ENCODE assay signal across 8 cellular contexts in the genomic region with DNA sequence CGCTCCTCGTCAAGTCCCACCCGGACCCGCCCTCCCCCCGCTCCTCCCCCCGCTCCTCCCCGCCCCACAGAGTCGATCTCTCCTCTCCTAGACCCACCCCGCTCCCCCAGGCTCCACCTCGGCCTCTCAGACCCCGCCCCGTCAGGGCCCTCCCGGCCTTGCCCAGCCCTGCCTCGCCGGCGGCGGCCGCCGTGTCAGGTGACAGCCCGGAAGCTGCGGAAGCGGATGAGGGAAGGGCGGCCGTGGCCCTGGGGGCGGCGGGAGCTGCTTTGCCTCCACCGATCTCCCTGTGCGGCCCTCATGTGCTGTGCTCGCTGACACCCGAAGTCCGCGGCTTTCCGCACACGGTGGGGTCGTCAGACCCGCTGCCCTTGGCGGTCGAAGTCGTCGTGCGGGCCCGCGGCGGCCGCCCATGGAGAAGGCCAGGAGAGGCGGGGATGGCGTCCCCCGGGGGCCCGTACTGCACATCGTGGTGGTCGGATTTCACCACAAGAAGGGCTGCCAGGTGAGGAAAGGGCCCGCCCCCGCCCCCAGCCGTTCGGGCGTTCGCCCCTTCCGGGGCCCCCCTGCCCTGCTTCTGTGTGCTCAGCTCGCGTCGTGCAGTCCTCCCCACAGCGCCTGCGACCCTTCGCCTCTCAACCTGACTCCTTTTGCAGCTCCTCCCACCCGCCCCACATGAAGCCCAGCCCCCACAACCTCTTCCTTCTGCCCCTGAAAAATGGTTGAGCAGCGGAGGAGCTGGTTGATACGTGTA. TPM values are rescaled to one million over a fixed set of nuclear protein-coding genes. Genes with fewer than 3 reads are reported as not detected.
DNase-seq lines count a peak whose midpoint lies in the region; ATAC-seq and TF ChIP-seq lines count a peak whose summit lies in the region.

A gene (plus strand): TSS at position 192 of the 754 bp plus-strand sequence. CDS start 221 bp downstream, at position 413.

- no peak for TF ChIP-seq CTCF in left lung (IDR thresholded peaks at IDR 0.05)

- DNase-seq in C1 segment of cervical spinal cord (lab: John Stamatoyannopoulos, UW) (peak; percentile 60 to 99 (median 92)), NCI-H748 (lab: John Stamatoyannopoulos, UW; ENCODE audit: unreplicated experiment) (peak; percentile 96), dedifferentiated amniotic fluid mesenchymal stem cell (ENCODE audit: extremely low spot score) (peak; percentile 93), left lung (peak; percentile 99 to 100)
- peak; percentile 96 to 98 for DNase-seq in activated CD4-positive, alpha-beta T cell treated with anti-CD3 and anti-CD28 coated beads, Interleukin-2, amount 50 U/mL, for 24 hours (ENCODE audit: low read depth in 1 of 2, low spot score in 1 of 2)
- peak; percentile 99 for DNase-seq in stimulated activated CD4-positive, alpha-beta T cell treated with anti-CD3 and anti-CD28 coated beads, Interleukin-2, amount 100 ng/mL, for 4 hours (ENCODE audit: low read depth)

- H3K36me3 ChIP-seq in left lung, result no peaks in the 10 kb centered on the region

- H3K4me3 ChIP-seq in left lung, result peak within 1 kb of the TSS; percentile 89 to 98

- no peaks in the 10 kb centered on the region for H3K9me3 ChIP-seq in left lung

- H3K4me1 ChIP-seq in left lung, result peaks cover under 1 to 37% of the 10 kb centered on the region in 2 donors

- no peaks in the 10 kb centered on the region for H3K27me3 ChIP-seq in left lung

- peak within 1 kb of the TSS; percentile 94 to 98 for H3K27ac ChIP-seq in left lung

- intact Hi-C loops in left lung (cut with DNase I), result no loop called here

- peak; percentile 91 for ATAC-seq in GM19395 (IDR thresholded peaks at IDR 0.05; ENCODE audit: unreplicated experiment)
- ATAC-seq in HG03558 (IDR thresholded peaks at IDR 0.05; ENCODE audit: extremely low read depth, unreplicated experiment), result peak; percentile 79
- ATAC-seq in left lung, result peak; percentile 98

RNA-seq across cellular contexts. Expression of the gene that starts here (rescaled TPM):
- 10 to 100 TPM; 28.0 to 44.2 TPM for total RNA-seq in left lung

Comparison
In these comparisons a context has a peak if more than half of its experiments do, and no peak if none do; other contexts are left out.
1. Peak in every context shown above with its lines: DNase-seq, ATAC-seq, H3K4me3 ChIP-seq and H3K27ac ChIP-seq.